ENCODE assay signal across 28 cellular contexts in genomic region chr5:175124821-175125220, GRCh38.
"Had no signal": no experiment of that assay in that cellular context is flagged by ENCODE, and none has a peak within 500 bp of the region (broad histone marks: within the 10 kb centered on the region; RNA-seq: fewer than 3 reads in every experiment).

No MANE protein-coding gene starts in this region.

- H3K4me1 ChIP-seq: colonic mucosa, esophagus muscularis mucosa, esophagus squamous epithelium, foreskin keratinocyte, gastrocnemius medialis, gastroesophageal sphincter, heart left ventricle, heart right ventricle had no signal

- H3K4me3 ChIP-seq: colonic mucosa, coronary artery, dorsolateral prefrontal cortex, esophagus muscularis mucosa, esophagus squamous epithelium, gastrocnemius medialis, gastroesophageal sphincter, heart left ventricle, heart right ventricle had no signal

- H3K27ac ChIP-seq: colonic mucosa, coronary artery, dorsolateral prefrontal cortex, epithelial cell of prostate, esophagus muscularis mucosa, esophagus squamous epithelium, foreskin keratinocyte, gastrocnemius medialis, gastroesophageal sphincter, heart left ventricle, heart right ventricle had no signal

- FAIRE-seq: colon, endometrium, endothelial cell of umbilical vein, frontal cortex had no signal

- H3K27me3 ChIP-seq: colonic mucosa, esophagus muscularis mucosa, esophagus squamous epithelium, foreskin keratinocyte, gastrocnemius medialis, gastroesophageal sphincter, heart left ventricle had no signal

- H3K36me3 ChIP-seq: colonic mucosa, esophagus muscularis mucosa, esophagus squamous epithelium, gastrocnemius medialis, gastroesophageal sphincter, heart left ventricle, heart right ventricle had no signal

- H3K9me3 ChIP-seq: colonic mucosa, esophagus muscularis mucosa, esophagus squamous epithelium, gastrocnemius medialis had no signal

- ATAC-seq: effector memory CD8-positive, alpha-beta T cell; esophagus mucosa; foreskin keratinocyte; gastrocnemius medialis; gastroesophageal sphincter; heart left ventricle; heart right ventricle had no signal

- DNase-seq: colonic mucosa; cortex of kidney; dermis blood vessel endothelial cell; dorsolateral prefrontal cortex; effector CD4-positive, alpha-beta T cell; effector CD8-positive, alpha-beta T cell; effector memory CD4-positive, alpha-beta T cell; effector memory CD8-positive, alpha-beta T cell; endodermal cell; erythroblast; esophagus squamous epithelium; foreskin fibroblast; foreskin keratinocyte; foreskin melanocyte; gastrocnemius medialis; glutamatergic neuron; head of caudate nucleus; heart left ventricle; heart right ventricle had no signal
